In the genomic region with DNA sequence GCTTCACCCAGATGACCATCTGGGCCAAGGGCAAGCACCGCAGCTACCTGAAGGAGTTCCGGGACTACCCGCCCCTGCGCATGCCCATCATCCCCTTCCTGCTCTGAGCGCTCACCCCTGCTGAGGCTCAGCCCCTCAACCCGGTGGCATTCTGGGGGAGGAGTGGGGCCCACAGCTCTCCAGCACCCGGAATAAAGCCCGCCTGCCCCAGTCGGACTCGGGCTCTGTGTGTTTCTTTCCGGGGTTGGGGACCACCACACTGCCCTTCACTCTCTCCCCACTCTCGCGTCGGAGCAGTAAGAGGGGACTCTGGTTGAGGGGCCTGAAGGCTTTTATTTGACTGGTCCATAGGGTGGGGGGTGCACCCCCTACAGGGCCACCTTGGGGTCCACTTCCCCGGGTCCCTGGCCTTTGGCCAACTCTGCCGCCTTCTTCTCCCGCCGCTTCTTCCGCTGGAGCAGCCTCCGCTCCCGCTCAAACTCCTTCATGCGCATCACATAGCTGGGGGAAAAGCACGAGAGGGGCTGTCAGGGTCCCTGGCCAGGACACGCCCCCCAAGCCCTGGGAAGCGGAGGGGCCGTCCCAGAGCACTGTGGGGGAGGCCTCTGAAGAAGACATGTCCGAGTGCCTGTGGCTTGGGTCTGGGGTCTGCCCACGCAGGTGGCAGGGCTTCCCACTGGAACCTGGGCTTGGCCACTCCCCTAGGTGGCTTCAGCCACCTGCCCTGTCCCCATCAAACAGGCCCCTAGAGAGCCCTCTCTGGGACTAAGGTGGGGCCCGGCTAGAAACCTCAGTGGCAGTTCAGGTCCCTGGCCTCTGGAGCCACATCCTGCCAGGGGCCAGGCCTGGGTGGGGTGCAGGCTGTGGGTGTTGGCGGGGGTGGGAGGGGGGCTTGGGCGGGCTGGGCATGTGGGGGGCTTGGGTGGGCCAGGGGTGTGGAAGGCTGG, we compare ENCODE assay signal across 27 cellular contexts. TPM values are rescaled to one million over a fixed set of nuclear protein-coding genes. Genes with fewer than 3 reads are reported as not detected.
DNase-seq lines count a peak whose midpoint lies in the region; ATAC-seq and TF ChIP-seq lines count a peak whose summit lies in the region.
"Had no signal": no experiment of that assay in that cellular context is flagged by ENCODE, and none has a peak within 500 bp of the region (broad histone marks: within the 10 kb centered on the region; RNA-seq: fewer than 3 reads in every experiment).

No MANE protein-coding gene starts in this region.

- H4K20me1 ChIP-seq in mammary epithelial cell (ENCODE audit: insufficient read depth, low read length): no peaks in the 10 kb centered on the region

- no peaks in the 10 kb centered on the region for H3K27me3 ChIP-seq in mammary epithelial cell (ENCODE audit: insufficient read depth, low read length)
- H3K27me3 ChIP-seq in H7 (ENCODE audit: control insufficient read depth, insufficient read depth, low read length): no peaks in the 10 kb centered on the region
- H3K27me3 ChIP-seq: BE2C had no signal

- H3K9me3 Mint-ChIP-seq in MCF 10A (ENCODE audit: unreplicated experiment): no peaks in the 10 kb centered on the region
- no peaks in the 10 kb centered on the region for H3K9me3 Mint-ChIP-seq in effector memory CD8-positive, alpha-beta T cell
- H3K9me3 Mint-ChIP-seq in stimulated activated effector memory CD8-positive, alpha-beta T cell treated with anti-CD3 and anti-CD28 coated beads, Interleukin-12 subunit alpha, Interleukin-12 subunit beta, amount 100 ng/mL, for 72 hours: no peaks in the 10 kb centered on the region
- no peaks in the 10 kb centered on the region for H3K9me3 Mint-ChIP-seq in activated CD4-positive, alpha-beta T cell treated with anti-CD3 and anti-CD28 coated beads, Interleukin-2, amount 10 ng/mL, durations not matched to agents 7 days and 5 days
- H3K9me3 Mint-ChIP-seq in activated T-cell treated with anti-CD3 and anti-CD28 coated beads, Interleukin-2, amount 50 U/mL, for 4 hours: no peaks in the 10 kb centered on the region
- H3K9me3 Mint-ChIP-seq: CD4-positive, alpha-beta T cell; GM23338 had no signal

- TF ChIP-seq CTCF in mammary epithelial cell (conservative IDR thresholded peaks at IDR 0.05 in 1 of 2, IDR thresholded peaks at IDR 0.05 in 1 of 2; ENCODE audit: extremely low read depth in 1 of 2, insufficient read depth in 1 of 2, low read depth in 1 of 2, low read length in 2 of 2): no peak
- TF ChIP-seq CTCF in MCF 10A (IDR thresholded peaks at IDR 0.05; ENCODE audit: unreplicated experiment): no peak
- no peak for TF ChIP-seq CTCF in GM10248 (IDR thresholded peaks at IDR 0.05; ENCODE audit: control extremely low read depth, extremely low read depth, low read depth, missing control alignments)

- CTCF ChIA-PET in mammary epithelial cell (lab: Charles Lee; ENCODE audit: low non-redundant PET) (no interaction called here), MCF 10A (lab: Yijun Ruan, JAX) (no interaction called here), GM10248 (lab: Yijun Ruan, JAX) (interaction anchor here (5.5 kb wide), 1 partner anchor 9 kb away, joined by 49 read pairs; no protein-coding TSS in a partner anchor)
- CTCF ChIA-PET in activated CD4-positive, alpha-beta T cell treated with anti-CD3 and anti-CD28 coated beads, Interleukin-2, amount 10 ng/mL, durations not matched to agents 7 days and 5 days (lab: Charles Lee): no interaction called here

- 93% methylated on average over 8 of the region's 31 CpGs for WGBS in mammary epithelial cell (ENCODE audit: low coverage, missing lambda C conversion rate)

- H3K4me1 Mint-ChIP-seq in MCF 10A (ENCODE audit: insufficient read depth, unreplicated experiment): peaks cover 20% of the 10 kb centered on the region
- H3K4me1 Mint-ChIP-seq in effector memory CD8-positive, alpha-beta T cell (ENCODE audit: low read depth in 2 of 2): peaks cover 43 to 61% of the 10 kb centered on the region in 2 donors
- H3K4me1 Mint-ChIP-seq in stimulated activated effector memory CD8-positive, alpha-beta T cell treated with anti-CD3 and anti-CD28 coated beads, Interleukin-12 subunit alpha, Interleukin-12 subunit beta, amount 100 ng/mL, for 72 hours: peaks cover 61% of the 10 kb centered on the region
- peaks cover 37% of the 10 kb centered on the region for H3K4me1 Mint-ChIP-seq in activated CD4-positive, alpha-beta T cell treated with anti-CD3 and anti-CD28 coated beads, Interleukin-2, amount 10 ng/mL, durations not matched to agents 7 days and 5 days
- peaks cover 29% of the 10 kb centered on the region for H3K4me1 Mint-ChIP-seq in activated T-cell treated with anti-CD3 and anti-CD28 coated beads, Interleukin-2, amount 50 U/mL, for 4 hours (ENCODE audit: low read depth)

- POLR2A ChIA-PET in MCF 10A (lab: Yijun Ruan, JAX) (no interaction called here), GM10248 (lab: Yijun Ruan, JAX) (no interaction called here)
- POLR2A ChIA-PET in activated CD4-positive, alpha-beta T cell treated with anti-CD3 and anti-CD28 coated beads, Interleukin-2, amount 10 ng/mL, durations not matched to agents 7 days and 5 days (lab: Charles Lee): no interaction called here

- DNase-seq in mammary epithelial cell (no peak), MCF 10A (ENCODE audit: unreplicated experiment) (no peak), H7 (peak; percentile 18), GM10248 (ENCODE audit: extremely low spot score) (no peak)
- no peak for DNase-seq in effector memory CD8-positive, alpha-beta T cell
- DNase-seq in stimulated activated effector memory CD8-positive, alpha-beta T cell treated with anti-CD3 and anti-CD28 coated beads, Interleukin-12 subunit alpha, Interleukin-12 subunit beta, amount 100 ng/mL, for 72 hours (ENCODE audit: low spot score in 2 of 2): no peak
- DNase-seq in activated CD4-positive, alpha-beta T cell treated with anti-CD3 and anti-CD28 coated beads, Interleukin-2, amount 10 ng/mL, durations not matched to agents 7 days and 5 days: no peak
- DNase-seq in activated T-cell treated with anti-CD3 and anti-CD28 coated beads, Interleukin-2, amount 50 U/mL, for 4 hours: no peak
- DNase-seq: 8988T; BE2C; Caco-2; CD4-positive, alpha-beta T cell; DMS 273 treated with DMSO at 0.1 percent for 48 hours; DMS79 treated with DMSO at 0.1 percent for 48 hours; HCEC 1CT; MM.1S; NCI-H1092; NCI-H1436; NCI-H187 treated with DMSO at 0.1 percent for 48 hours; NCI-H2227 treated with DMSO at 0.1 percent for 48 hours; NCI-H510A; NCI-H748 treated with DMSO at 0.1 percent for 48 hours; T-helper 1 cell had no signal

- H3K4me3 ChIP-seq in mammary epithelial cell (replicated peaks in 1 of 3; ENCODE audit: insufficient read depth in 1 of 3, low read depth in 2 of 3, low read length in 3 of 3) (no peak overlapping the region), H7 (ENCODE audit: insufficient read depth, low read depth, low read length) (no peak overlapping the region)
- H3K4me3 ChIP-seq: GM12878, GM23338 had no signal

- ATAC-seq in effector memory CD8-positive, alpha-beta T cell (replicated peaks): peak; percentile 23
- no peak for ATAC-seq in stimulated activated effector memory CD8-positive, alpha-beta T cell treated with anti-CD3 and anti-CD28 coated beads, Interleukin-12 subunit alpha, Interleukin-12 subunit beta, amount 100 ng/mL, for 72 hours
- no peak for ATAC-seq in activated T-cell treated with anti-CD3 and anti-CD28 coated beads, Interleukin-2, amount 50 U/mL, for 4 hours
- ATAC-seq: GM12878, GM23338 had no signal

- no peak overlapping the region for H3K27ac Mint-ChIP-seq in MCF 10A (ENCODE audit: low read depth, unreplicated experiment)
- peak overlapping the region; percentile 74 to 86 for H3K27ac Mint-ChIP-seq in effector memory CD8-positive, alpha-beta T cell
- peak overlapping the region; percentile 90 for H3K27ac Mint-ChIP-seq in stimulated activated effector memory CD8-positive, alpha-beta T cell treated with anti-CD3 and anti-CD28 coated beads, Interleukin-12 subunit alpha, Interleukin-12 subunit beta, amount 100 ng/mL, for 72 hours
- no peak overlapping the region for H3K27ac Mint-ChIP-seq in activated CD4-positive, alpha-beta T cell treated with anti-CD3 and anti-CD28 coated beads, Interleukin-2, amount 10 ng/mL, durations not matched to agents 7 days and 5 days
- H3K27ac Mint-ChIP-seq: GM23338 had no signal

- H3K79me2 ChIP-seq in mammary epithelial cell (ENCODE audit: insufficient read depth, low read length): peaks cover 70% of the 10 kb centered on the region

- peaks cover 37% of the 10 kb centered on the region for H3K4me1 ChIP-seq in mammary epithelial cell (ENCODE audit: insufficient read depth, low read length)
- H3K4me1 ChIP-seq: Caco-2 had no signal

- intact Hi-C loops in mammary epithelial cell (cut with micrococcal nuclease) (no loop called here), MCF 10A (cut with micrococcal nuclease) (no loop called here)

- H3K4me3 Mint-ChIP-seq in MCF 10A (ENCODE audit: unreplicated experiment): no peak overlapping the region
- H3K4me3 Mint-ChIP-seq in effector memory CD8-positive, alpha-beta T cell: peak overlapping the region; percentile 33 to 73
- peak overlapping the region; percentile 14 for H3K4me3 Mint-ChIP-seq in stimulated activated effector memory CD8-positive, alpha-beta T cell treated with anti-CD3 and anti-CD28 coated beads, Interleukin-12 subunit alpha, Interleukin-12 subunit beta, amount 100 ng/mL, for 72 hours
- no peak overlapping the region for H3K4me3 Mint-ChIP-seq in activated CD4-positive, alpha-beta T cell treated with anti-CD3 and anti-CD28 coated beads, Interleukin-2, amount 10 ng/mL, durations not matched to agents 7 days and 5 days
- H3K4me3 Mint-ChIP-seq in activated T-cell treated with anti-CD3 and anti-CD28 coated beads, Interleukin-2, amount 50 U/mL, for 4 hours: no peak overlapping the region
- H3K4me3 Mint-ChIP-seq: GM23338 had no signal

- H2AFZ ChIP-seq in mammary epithelial cell (ENCODE audit: low read depth, low read length): no peak overlapping the region
- H2AFZ ChIP-seq: GM23338 had no signal

- H3K27ac ChIP-seq in mammary epithelial cell (ENCODE audit: insufficient read depth, low read depth, low read length): no peak overlapping the region

- no peaks in the 10 kb centered on the region for H3K27me3 Mint-ChIP-seq in MCF 10A (ENCODE audit: insufficient read depth, unreplicated experiment)
- H3K27me3 Mint-ChIP-seq in effector memory CD8-positive, alpha-beta T cell: no peaks in the 10 kb centered on the region
- no peaks in the 10 kb centered on the region for H3K27me3 Mint-ChIP-seq in activated CD4-positive, alpha-beta T cell treated with anti-CD3 and anti-CD28 coated beads, Interleukin-2, amount 10 ng/mL, durations not matched to agents 7 days and 5 days
- H3K27me3 Mint-ChIP-seq in activated T-cell treated with anti-CD3 and anti-CD28 coated beads, Interleukin-2, amount 50 U/mL, for 4 hours (ENCODE audit: low read depth): no peaks in the 10 kb centered on the region
- H3K27me3 Mint-ChIP-seq: CD4-positive, alpha-beta T cell had no signal

- in situ Hi-C loops in mammary epithelial cell (cut with MboI; ENCODE audit: low sequenced_read_pairs in 2 of 2): no loop called here

- no peaks in the 10 kb centered on the region for H3K36me3 Mint-ChIP-seq in MCF 10A (ENCODE audit: insufficient read depth, unreplicated experiment)
- peaks cover 36% of the 10 kb centered on the region for H3K36me3 Mint-ChIP-seq in effector memory CD8-positive, alpha-beta T cell (ENCODE audit: insufficient read depth)
- H3K36me3 Mint-ChIP-seq in stimulated activated effector memory CD8-positive, alpha-beta T cell treated with anti-CD3 and anti-CD28 coated beads, Interleukin-12 subunit alpha, Interleukin-12 subunit beta, amount 100 ng/mL, for 72 hours: peaks cover 37% of the 10 kb centered on the region
- H3K36me3 Mint-ChIP-seq in activated CD4-positive, alpha-beta T cell treated with anti-CD3 and anti-CD28 coated beads, Interleukin-2, amount 10 ng/mL, durations not matched to agents 7 days and 5 days (ENCODE audit: low read depth): peaks cover 27% of the 10 kb centered on the region
- H3K36me3 Mint-ChIP-seq in activated T-cell treated with anti-CD3 and anti-CD28 coated beads, Interleukin-2, amount 50 U/mL, for 4 hours (ENCODE audit: insufficient read depth): no peaks in the 10 kb centered on the region

- no peak overlapping the region for H3K9ac ChIP-seq in mammary epithelial cell (ENCODE audit: insufficient read depth, low read length)

- no peak overlapping the region for H3K4me2 ChIP-seq in mammary epithelial cell (ENCODE audit: insufficient read depth, low read depth, low read length)
- H3K4me2 ChIP-seq: GM23338 had no signal

- dilution Hi-C loops in mammary epithelial cell (cut with HindIII; ENCODE audit: low sequenced_read_pairs): loop anchor here (5.0 kb wide), 1 partner anchor 121 kb away; no protein-coding TSS in a partner anchor

- H3K9me3 ChIP-seq in mammary epithelial cell (replicated peaks; ENCODE audit: insufficient read depth, low read length): no peaks in the 10 kb centered on the region
- H3K9me3 ChIP-seq: BE2C, Caco-2 had no signal

- TSS peak; percentile 23 for BruUV-seq in mammary epithelial cell (replicated peaks; lab: Mats Ljungman, UMichigan)
- no TSS peak for BruUV-seq in MCF 10A (replicated peaks; lab: Mats Ljungman, UMichigan)

- H3K36me3 ChIP-seq in mammary epithelial cell (ENCODE audit: insufficient read depth, low read length) (peaks cover 5% of the 10 kb centered on the region), H7 (replicated peaks; ENCODE audit: control insufficient read depth, insufficient read depth, low read length) (peaks cover 1% of the 10 kb centered on the region)

RNA-seq across cellular contexts. Expression of gene NDUFB7, which starts 5.8 kb away (rescaled TPM):
- 100 to 1,000 TPM; 142 to 177 TPM for total RNA-seq in mammary epithelial cell
- 246 TPM for polyA plus RNA-seq in mammary epithelial cell
- polyA minus RNA-seq in mammary epithelial cell: 15.7 TPM
- total RNA-seq in MCF 10A (2022): 153 and 165 TPM in 2 replicates
- total RNA-seq in H7 (2014; rRNA removed; shearing (Covaris generic)): 332 and 343 TPM in 2 replicates
- 100 to 1,000 TPM; 121 to 123 TPM for total RNA-seq in activated CD4-positive, alpha-beta T cell treated with anti-CD3 and anti-CD28 coated beads, Interleukin-2, amount 10 ng/mL, durations not matched to agents 7 days and 5 days
- 100 to 1,000 TPM; 161 to 213 (median 175) TPM for total RNA-seq in activated T-cell treated with anti-CD3 and anti-CD28 coated beads, Interleukin-2, amount 50 U/mL, for 4 hours

RNA-seq across cellular contexts. Expression of gene CLEC17A, which starts 16.8 kb away (rescaled TPM):
- total RNA-seq in mammary epithelial cell: not detected
- 0.08 TPM for polyA plus RNA-seq in mammary epithelial cell
- polyA minus RNA-seq in mammary epithelial cell: not detected
- total RNA-seq in MCF 10A (2022): not detected in 2 replicates
- not detected in 2 replicates for total RNA-seq in H7 (2014; rRNA removed; shearing (Covaris generic))
- total RNA-seq in activated CD4-positive, alpha-beta T cell treated with anti-CD3 and anti-CD28 coated beads, Interleukin-2, amount 10 ng/mL, durations not matched to agents 7 days and 5 days: not detected
- 1 to 10 TPM in 2 of 3 donors, under 1 TPM in 1; 0.95 to 2.3 (median 1.3) TPM for total RNA-seq in activated T-cell treated with anti-CD3 and anti-CD28 coated beads, Interleukin-2, amount 50 U/mL, for 4 hours
- total RNA-seq: Caco-2; CD4-positive, alpha-beta T cell; LHCN-M2 had no signal
- polyA plus RNA-seq: AG04450, GM23338 had no signal

RNA-seq across cellular contexts. Expression of gene TECR, which starts 36.6 kb away (rescaled TPM):
- 100 to 1,000 TPM in 1 of 2 donors, 10 to 100 TPM in 1; 68.0 to 168 TPM for total RNA-seq in mammary epithelial cell
- polyA plus RNA-seq in mammary epithelial cell: 245 TPM
- polyA minus RNA-seq in mammary epithelial cell: 522 TPM
- total RNA-seq in MCF 10A (2022): 74.1 and 106 TPM in 2 replicates
- 88.2 and 99.4 TPM in 2 replicates for total RNA-seq in H7 (2014; rRNA removed; shearing (Covaris generic))
- total RNA-seq in activated CD4-positive, alpha-beta T cell treated with anti-CD3 and anti-CD28 coated beads, Interleukin-2, amount 10 ng/mL, durations not matched to agents 7 days and 5 days: 100 to 1,000 TPM; 169 to 190 TPM
- total RNA-seq in activated T-cell treated with anti-CD3 and anti-CD28 coated beads, Interleukin-2, amount 50 U/mL, for 4 hours: 10 to 100 TPM; 92.5 to 96.3 (median 94.6) TPM

RNA-seq across cellular contexts. Expression of gene DNAJB1, which starts 47.8 kb away (rescaled TPM):
- total RNA-seq in mammary epithelial cell: 100 to 1,000 TPM; 133 to 182 TPM
- 176 TPM for polyA plus RNA-seq in mammary epithelial cell
- polyA minus RNA-seq in mammary epithelial cell: 261 TPM
- 71.6 and 97.4 TPM in 2 replicates for total RNA-seq in MCF 10A (2022)
- 44.6 and 46.9 TPM in 2 replicates for total RNA-seq in H7 (2014; rRNA removed; shearing (Covaris generic))
- total RNA-seq in activated CD4-positive, alpha-beta T cell treated with anti-CD3 and anti-CD28 coated beads, Interleukin-2, amount 10 ng/mL, durations not matched to agents 7 days and 5 days: 100 to 1,000 TPM in 1 of 2 experiments, 10 to 100 TPM in 1; 89.7 to 100 TPM
- 100 to 1,000 TPM; 119 to 128 (median 120) TPM for total RNA-seq in activated T-cell treated with anti-CD3 and anti-CD28 coated beads, Interleukin-2, amount 50 U/mL, for 4 hours

Comparison
In these comparisons a context has a peak if more than half of its experiments do, and no peak if none do; other contexts are left out.
1. H3K27ac Mint-ChIP-seq: peak in effector memory CD8-positive, alpha-beta T cell (2 of 2) and stimulated activated effector memory CD8-positive, alpha-beta T cell treated with anti-CD3 and anti-CD28 coated beads, Interleukin-12 subunit alpha, Interleukin-12 subunit beta, amount 100 ng/mL, for 72 hours (single experiment); none in MCF 10A (single experiment) and activated CD4-positive, alpha-beta T cell treated with anti-CD3 and anti-CD28 coated beads, Interleukin-2, amount 10 ng/mL, durations not matched to agents 7 days and 5 days (single experiment).
2. H3K4me3 Mint-ChIP-seq: peak in effector memory CD8-positive, alpha-beta T cell (2 of 2) and stimulated activated effector memory CD8-positive, alpha-beta T cell treated with anti-CD3 and anti-CD28 coated beads, Interleukin-12 subunit alpha, Interleukin-12 subunit beta, amount 100 ng/mL, for 72 hours (single experiment); none in MCF 10A (single experiment), activated CD4-positive, alpha-beta T cell treated with anti-CD3 and anti-CD28 coated beads, Interleukin-2, amount 10 ng/mL, durations not matched to agents 7 days and 5 days (single experiment) and activated T-cell treated with anti-CD3 and anti-CD28 coated beads, Interleukin-2, amount 50 U/mL, for 4 hours (single experiment).